In the genomic region with DNA sequence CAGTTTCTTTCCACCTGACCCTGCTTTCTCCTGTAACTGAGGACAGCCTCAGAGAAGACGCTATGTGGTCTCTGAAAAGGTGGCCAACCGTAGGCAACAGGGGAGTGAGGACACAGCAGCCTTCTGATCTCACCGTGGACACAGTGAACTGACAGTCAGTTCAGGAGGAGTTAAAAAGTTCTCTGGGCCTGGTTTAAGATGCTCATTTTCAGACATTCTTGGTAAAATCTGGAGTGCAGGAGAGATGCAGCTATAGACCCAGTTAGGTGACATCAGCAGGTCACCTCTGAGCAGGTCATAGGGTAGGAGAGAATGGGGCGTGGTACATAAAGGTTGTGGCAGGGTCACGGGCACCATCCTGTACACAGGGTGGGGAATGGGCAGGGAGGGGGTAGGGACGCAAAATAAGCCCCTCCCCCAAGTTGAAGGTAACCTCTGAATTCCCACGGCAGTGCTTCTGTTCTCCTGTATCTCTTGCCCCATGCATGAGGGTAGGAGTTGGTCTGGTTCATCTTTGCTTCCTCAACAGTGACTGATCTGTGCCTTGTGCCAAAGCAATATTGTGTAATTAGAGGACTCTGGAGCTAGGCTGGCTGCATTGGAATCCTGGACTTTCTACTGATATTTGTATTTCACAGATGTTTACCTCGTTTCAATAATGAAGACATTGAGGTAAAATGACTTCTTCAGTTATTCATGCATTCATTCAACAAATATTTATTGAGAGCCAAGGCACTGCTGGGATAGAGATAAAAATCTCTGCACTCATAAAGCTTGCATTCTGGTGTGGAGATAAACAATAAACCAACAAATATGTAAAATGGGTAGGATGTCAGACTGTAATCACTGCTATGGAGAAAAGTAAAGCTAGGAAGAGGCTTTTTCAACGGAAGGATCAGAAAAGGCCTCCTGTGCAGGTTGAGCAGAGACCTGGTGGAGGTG, we compare ENCODE assay signal across 18 cellular contexts. TPM values are rescaled to one million over a fixed set of nuclear protein-coding genes. Genes with fewer than 3 reads are reported as not detected.
DNase-seq lines count a peak whose midpoint lies in the region; ATAC-seq and TF ChIP-seq lines count a peak whose summit lies in the region.
"Had no signal": no experiment of that assay in that cellular context is flagged by ENCODE, and none has a peak within 500 bp of the region (broad histone marks: within the 10 kb centered on the region; RNA-seq: fewer than 3 reads in every experiment).

No MANE protein-coding gene starts in this region.

- no peaks in the 10 kb centered on the region for H4K20me1 ChIP-seq in OCI-LY7 (ENCODE audit: insufficient read depth, low read length)

- no peak for DNase-seq in activated naive CD4-positive, alpha-beta T cell treated with anti-CD3 and anti-CD28 coated beads, Interleukin-2, amount 50 U/mL, for 72 hours (ENCODE audit: low spot score in 2 of 2)
- no peak for DNase-seq in activated naive CD4-positive, alpha-beta T cell (lab: John Stamatoyannopoulos, UW)
- DNase-seq in OCI-LY7 (ENCODE audit: low spot score) (no peak), left colon (no peak), head of caudate nucleus (no peak), islet precursor cell (no peak), SKM-1 (lab: John Stamatoyannopoulos, UW; ENCODE audit: unreplicated experiment) (no peak), chondrocyte (ENCODE audit: low spot score) (no peak)
- DNase-seq: activated T-cell treated with anti-CD3 and anti-CD28 coated beads for 4 hours, left ventricle myocardium inferior, NCI-H146, NCI-H2171 treated with DMSO at 0.1 percent for 48 hours, NCI-H748 treated with DMSO at 0.1 percent for 48 hours, stomach, T1000 had no signal

- H3K36me3 ChIP-seq in OCI-LY7 (ENCODE audit: insufficient read depth, low read length) = no peaks in the 10 kb centered on the region
- H3K36me3 ChIP-seq: esophagus muscularis mucosa, left ventricle myocardium inferior, right atrium auricular region had no signal

- peaks cover 16% of the 10 kb centered on the region for H3K4me1 Mint-ChIP-seq in chondrocyte (ENCODE audit: low read depth)

- POLR2A ChIA-PET in OCI-LY7 (lab: Charles Lee) = no interaction called here

- H3K4me3 ChIP-seq in OCI-LY7 (ENCODE audit: low read depth, low read length, poor library complexity, severe bottlenecking) = no peak overlapping the region
- H3K4me3 ChIP-seq: esophagus muscularis mucosa, left ventricle myocardium inferior, right atrium auricular region, SK-N-MC, stomach had no signal

- no peak overlapping the region for H3K27ac ChIP-seq in OCI-LY7 (ENCODE audit: low read depth, low read length, poor library complexity, severe bottlenecking)
- H3K27ac ChIP-seq: esophagus muscularis mucosa, left ventricle myocardium inferior, right atrium auricular region, SK-N-MC, stomach had no signal

- CTCF ChIA-PET in OCI-LY7 (lab: Charles Lee; ENCODE audit: unreplicated experiment) = interaction anchor here (1.0 kb wide), 1 partner anchor 62 kb away, joined by 3 read pairs; no protein-coding TSS in a partner anchor

- H3K36me3 Mint-ChIP-seq in activated naive CD4-positive, alpha-beta T cell treated with anti-CD3 and anti-CD28 coated beads, Interleukin-2, amount 50 U/mL, for 72 hours = peaks cover 6 to 11% of the 10 kb centered on the region in 2 donors
- no peaks in the 10 kb centered on the region for H3K36me3 Mint-ChIP-seq in chondrocyte (ENCODE audit: low read depth)

- TF ChIP-seq CTCF in OCI-LY7 (conservative IDR thresholded peaks at IDR 0.05; ENCODE audit: low read length) (no peak), chondrocyte (IDR thresholded peaks at IDR 0.05) (no peak)

- no peak overlapping the region for H2AFZ ChIP-seq in OCI-LY7 (ENCODE audit: low read length)

- ATAC-seq in activated naive CD4-positive, alpha-beta T cell treated with anti-CD3 and anti-CD28 coated beads, Interleukin-2, amount 50 U/mL, for 72 hours = peak; percentile 32 to 35
- peak; percentile 26 for ATAC-seq in left colon

- peak overlapping the region; percentile 27; the same call in 1 of the 2 replicates for H3K4me2 ChIP-seq in OCI-LY7 (ENCODE audit: low read length)

- H3K9me3 Mint-ChIP-seq in activated naive CD4-positive, alpha-beta T cell treated with anti-CD3 and anti-CD28 coated beads, Interleukin-2, amount 50 U/mL, for 72 hours = no peaks in the 10 kb centered on the region
- no peaks in the 10 kb centered on the region for H3K9me3 Mint-ChIP-seq in chondrocyte (ENCODE audit: low read depth)

- intact Hi-C loops in OCI-LY7 (cut with micrococcal nuclease; ENCODE audit: unreplicated experiment) (no loop called here), left colon (cut with DNase I, micrococcal nuclease) (no loop called here), head of caudate nucleus (cut with DNase I) (no loop called here)

- H3K9me3 ChIP-seq in OCI-LY7 (ENCODE audit: low read length) = no peaks in the 10 kb centered on the region
- H3K9me3 ChIP-seq: esophagus muscularis mucosa, left ventricle myocardium inferior, right atrium auricular region, stomach had no signal

- no peak overlapping the region for H3K4me3 Mint-ChIP-seq in chondrocyte (ENCODE audit: unreplicated experiment)

- no peaks in the 10 kb centered on the region for H3K27me3 Mint-ChIP-seq in chondrocyte (ENCODE audit: low read depth)

- no TSS peak for BruUV-seq in OCI-LY7 (replicated peaks; lab: Mats Ljungman, UMichigan)

- peak overlapping the region; percentile 11 to 50 for H3K27ac Mint-ChIP-seq in activated naive CD4-positive, alpha-beta T cell treated with anti-CD3 and anti-CD28 coated beads, Interleukin-2, amount 50 U/mL, for 72 hours
- H3K27ac Mint-ChIP-seq in chondrocyte (ENCODE audit: unreplicated experiment) = no peak overlapping the region

- H3K79me2 ChIP-seq in OCI-LY7 (ENCODE audit: insufficient read depth, low read depth, low read length) = no peaks in the 10 kb centered on the region

- no peaks in the 10 kb centered on the region for H3K9me2 ChIP-seq in OCI-LY7 (ENCODE audit: insufficient read depth, low read length)

- H3K4me1 ChIP-seq in OCI-LY7 (ENCODE audit: insufficient read depth, low read length, poor library complexity, severe bottlenecking) = peaks cover 12% of the 10 kb centered on the region
- H3K4me1 ChIP-seq: esophagus muscularis mucosa, left ventricle myocardium inferior, right atrium auricular region, stomach had no signal

RNA-seq across cellular contexts. Expression of gene GFI1, which starts 18.3 kb away (rescaled TPM):
- 100 to 1,000 TPM in 1 of 2 donors, 10 to 100 TPM in 1; 42.3 to 125 TPM for total RNA-seq in activated naive CD4-positive, alpha-beta T cell treated with anti-CD3 and anti-CD28 coated beads, Interleukin-2, amount 50 U/mL, for 72 hours
- total RNA-seq in OCI-LY7 (2014; rRNA removed; shearing (Covaris generic)) = 0.44 and 0.50 TPM in 2 replicates
- total RNA-seq in OCI-LY7 (2022) (0.30 and 1.1 TPM in 2 replicates), left colon (1 to 10 TPM; 8.2 to 9.2 TPM), chondrocyte (0.15 TPM in 1 of 3 replicates, not detected in the others)

Comparison
In these comparisons a context has a peak if more than half of its experiments do, and no peak if none do; other contexts are left out.
1. RNA of gene GFI1, which starts 18.3 kb away (total RNA-seq): 42.3 to 125 TPM in activated naive CD4-positive, alpha-beta T cell treated with anti-CD3 and anti-CD28 coated beads, Interleukin-2, amount 50 U/mL, for 72 hours; 8.2 to 9.2 TPM in left colon, 0.30 to 1.1 TPM in OCI-LY7 and 0.15 TPM in chondrocyte; every median in the first group is over 4 times any median in the second.